ENCODE assay signal across 1 cellular context in the genomic region with DNA sequence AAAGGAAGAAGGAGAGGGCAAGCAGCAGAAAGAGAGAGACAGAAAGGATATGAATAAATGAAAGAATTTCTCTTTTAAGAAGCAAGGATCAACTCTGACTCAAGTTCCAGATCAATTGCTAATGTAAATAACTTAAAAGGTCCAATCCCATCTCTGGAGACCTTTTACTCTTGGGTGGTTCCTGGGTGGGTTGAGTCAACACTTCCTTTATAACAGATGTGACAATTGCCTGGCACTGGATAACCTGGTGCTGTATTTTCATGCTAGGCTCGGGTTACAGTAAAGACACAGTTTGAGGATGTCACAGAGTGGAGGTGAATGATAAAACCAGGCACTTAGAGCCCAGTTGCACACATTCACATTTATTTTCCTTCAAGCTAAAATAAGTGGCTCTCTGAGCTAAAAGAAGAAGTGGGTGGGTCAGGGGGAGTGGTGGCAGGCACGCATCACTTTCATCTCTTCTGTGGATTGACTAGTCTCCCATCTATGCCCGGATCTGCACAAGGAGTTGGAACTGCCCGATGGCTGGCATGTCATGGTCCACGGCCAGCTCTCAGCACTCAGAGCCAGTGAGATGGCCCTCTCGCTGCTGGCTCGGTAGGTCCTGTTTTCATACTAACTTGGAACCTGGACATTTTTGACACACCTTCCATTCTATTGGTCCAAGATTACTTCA.
A peak's percentile ranks its signal among the peaks of the same experiment; 100 is the strongest.
TF ChIP-seq lines count a peak whose summit lies in the region.

No MANE protein-coding gene starts in this region.

TF ChIP-seq in HEK293, 187 proteins besides CTCF, POLR2A, EP300 and RAD21 (continued from another document):
- TF ChIP-seq, protein P1, sequence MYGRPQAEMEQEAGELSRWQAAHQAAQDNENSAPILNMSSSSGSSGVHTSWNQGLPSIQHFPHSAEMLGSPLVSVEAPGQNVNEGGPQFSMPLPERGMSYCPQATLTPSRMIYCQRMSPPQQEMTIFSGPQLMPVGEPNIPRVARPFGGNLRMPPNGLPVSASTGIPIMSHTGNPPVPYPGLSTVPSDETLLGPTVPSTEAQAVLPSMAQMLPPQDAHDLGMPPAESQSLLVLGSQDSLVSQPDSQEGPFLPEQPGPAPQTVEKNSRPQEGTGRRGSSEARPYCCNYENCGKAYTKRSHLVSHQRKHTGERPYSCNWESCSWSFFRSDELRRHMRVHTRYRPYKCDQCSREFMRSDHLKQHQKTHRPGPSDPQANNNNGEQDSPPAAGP (tag by site-specific recombination; IDR thresholded peaks at IDR 0.05) = peak; percentile 67
- TF ChIP-seq MYNN (tag by site-specific recombination; IDR thresholded peaks at IDR 0.05; ENCODE audit: borderline replicate concordance) (no peak), KLF9 (tag by site-specific recombination; IDR thresholded peaks at IDR 0.05; ENCODE audit: low read depth) (peak; percentile 43; the same call in 1 of the 2 replicates), SCRT2 (tag by site-specific recombination; IDR thresholded peaks at IDR 0.05) (no peak)
- TF ChIP-seq, protein P2, sequence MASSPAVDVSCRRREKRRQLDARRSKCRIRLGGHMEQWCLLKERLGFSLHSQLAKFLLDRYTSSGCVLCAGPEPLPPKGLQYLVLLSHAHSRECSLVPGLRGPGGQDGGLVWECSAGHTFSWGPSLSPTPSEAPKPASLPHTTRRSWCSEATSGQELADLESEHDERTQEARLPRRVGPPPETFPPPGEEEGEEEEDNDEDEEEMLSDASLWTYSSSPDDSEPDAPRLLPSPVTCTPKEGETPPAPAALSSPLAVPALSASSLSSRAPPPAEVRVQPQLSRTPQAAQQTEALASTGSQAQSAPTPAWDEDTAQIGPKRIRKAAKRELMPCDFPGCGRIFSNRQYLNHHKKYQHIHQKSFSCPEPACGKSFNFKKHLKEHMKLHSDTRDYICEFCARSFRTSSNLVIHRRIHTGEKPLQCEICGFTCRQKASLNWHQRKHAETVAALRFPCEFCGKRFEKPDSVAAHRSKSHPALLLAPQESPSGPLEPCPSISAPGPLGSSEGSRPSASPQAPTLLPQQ (tag by site-specific recombination; IDR thresholded peaks at IDR 0.05) = peak; percentile 83
